12 cellular contexts compared by ENCODE assay signal in the genomic region with DNA sequence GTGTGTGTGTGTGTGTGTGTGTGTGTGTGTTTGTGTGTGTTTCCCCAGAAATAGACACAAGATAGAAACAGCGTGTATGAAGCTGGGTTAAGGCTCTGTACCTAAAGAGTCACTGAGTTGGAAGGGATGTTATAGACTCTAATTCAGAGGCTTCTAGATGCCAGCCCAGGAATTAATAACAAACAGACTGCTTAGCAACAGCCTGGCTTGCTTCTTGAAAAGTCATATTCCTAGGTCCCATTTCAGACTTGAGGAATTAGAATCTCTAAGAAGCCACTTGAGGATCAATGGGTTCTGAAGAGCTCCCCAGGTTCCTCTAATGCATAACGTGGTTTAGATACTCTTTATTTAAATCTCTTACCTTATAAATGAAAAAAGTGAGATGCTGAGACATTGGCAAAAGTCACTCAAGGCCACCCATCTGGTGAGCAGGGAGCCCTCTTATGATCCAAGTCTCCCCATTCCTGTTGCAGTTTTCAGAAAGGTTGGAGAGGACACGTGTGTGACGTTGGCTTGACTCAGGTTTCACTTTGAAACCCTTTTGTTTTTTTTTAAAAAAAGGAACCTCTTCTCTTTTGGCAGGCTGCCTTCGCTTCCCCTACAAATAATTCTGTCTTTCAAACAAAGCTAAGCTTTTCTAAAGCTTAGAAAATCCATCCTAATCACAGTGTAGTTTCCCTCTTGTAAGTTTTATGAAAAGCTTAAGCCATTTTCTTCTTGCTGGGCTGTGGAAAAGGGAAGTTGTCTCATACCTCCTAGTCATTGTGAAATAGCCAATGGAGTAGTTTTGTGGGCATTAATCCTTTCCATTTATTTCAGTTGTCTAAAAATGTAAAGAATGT.
DNase-seq lines count a peak whose midpoint lies in the region; ATAC-seq and TF ChIP-seq lines count a peak whose summit lies in the region.
"Had no signal": no experiment of that assay in that cellular context is flagged by ENCODE, and none has a peak within 500 bp of the region (broad histone marks: within the 10 kb centered on the region; RNA-seq: fewer than 3 reads in every experiment).

No MANE protein-coding gene starts in this region.

- no peaks in the 10 kb centered on the region for H3K36me3 ChIP-seq in smooth muscle cell (ENCODE audit: low read depth)

- H3K27ac ChIP-seq in smooth muscle cell (ENCODE audit: low read depth): peak overlapping the region; percentile 84
- H3K27ac ChIP-seq in caudate nucleus (ENCODE audit: low read depth, low read length): no peak overlapping the region
- H3K27ac ChIP-seq in CD4-positive, alpha-beta T cell (ENCODE audit: low read depth, low read length): no peak overlapping the region
- H3K27ac ChIP-seq: C4-2B had no signal

- peak overlapping the region; percentile 48 to 49 for H3K4me3 Mint-ChIP-seq in activated T-cell treated with anti-CD3 and anti-CD28 coated beads, Interleukin-2, amount 50 U/mL, for 72 hours
- no peak overlapping the region for H3K4me3 Mint-ChIP-seq in CD4-positive, alpha-beta T cell
- H3K4me3 Mint-ChIP-seq: activated naive CD4-positive, alpha-beta T cell treated with anti-CD3 and anti-CD28 coated beads, Interleukin-2, amount 50 U/mL, for 24 hours had no signal

- H3K27ac Mint-ChIP-seq in activated T-cell treated with anti-CD3 and anti-CD28 coated beads, Interleukin-2, amount 50 U/mL, for 72 hours: peak overlapping the region; percentile 70
- no peak overlapping the region for H3K27ac Mint-ChIP-seq in CD4-positive, alpha-beta T cell
- H3K27ac Mint-ChIP-seq: activated naive CD4-positive, alpha-beta T cell treated with anti-CD3 and anti-CD28 coated beads, Interleukin-2, amount 50 U/mL, for 24 hours; IgD-negative memory B cell had no signal

- CTCF ChIA-PET in CD4-positive, alpha-beta T cell (lab: Charles Lee): no interaction called here

- peaks cover 18% of the 10 kb centered on the region for H3K4me1 Mint-ChIP-seq in activated T-cell treated with anti-CD3 and anti-CD28 coated beads, Interleukin-2, amount 50 U/mL, for 72 hours (ENCODE audit: low read depth)
- no peaks in the 10 kb centered on the region for H3K4me1 Mint-ChIP-seq in CD4-positive, alpha-beta T cell (ENCODE audit: low read depth)

- H4K20me1 ChIP-seq in smooth muscle cell (ENCODE audit: low read depth): no peaks in the 10 kb centered on the region

- POLR2A ChIA-PET in CD4-positive, alpha-beta T cell (lab: Charles Lee): no interaction called here

- H3K9me3 Mint-ChIP-seq in activated T-cell treated with anti-CD3 and anti-CD28 coated beads, Interleukin-2, amount 50 U/mL, for 72 hours: peaks cover 6% of the 10 kb centered on the region in 2 donors
- no peaks in the 10 kb centered on the region for H3K9me3 Mint-ChIP-seq in CD4-positive, alpha-beta T cell
- H3K9me3 Mint-ChIP-seq: activated naive CD4-positive, alpha-beta T cell treated with anti-CD3 and anti-CD28 coated beads, Interleukin-2, amount 50 U/mL, for 24 hours had no signal

- no peak for TF ChIP-seq CTCF in choroid plexus epithelial cell (conservative IDR thresholded peaks at IDR 0.05; ENCODE audit: low read depth, low read length)
- TF ChIP-seq CTCF in smooth muscle cell (IDR thresholded peaks at IDR 0.05; ENCODE audit: borderline replicate concordance, insufficient read depth, poor library complexity, severe bottlenecking): no peak
- TF ChIP-seq CTCF in CD4-positive, alpha-beta T cell (IDR thresholded peaks at IDR 0.05): no peak

- no peaks in the 10 kb centered on the region for H3K9me3 ChIP-seq in smooth muscle cell (replicated peaks; ENCODE audit: low read depth)
- H3K9me3 ChIP-seq in CD4-positive, alpha-beta T cell (ENCODE audit: control insufficient read depth, low read length): peaks cover 5% of the 10 kb centered on the region

- H3K4me3 ChIP-seq in choroid plexus epithelial cell (ENCODE audit: low read depth, low read length) (no peak overlapping the region), smooth muscle cell (no peak overlapping the region)

- H3K36me3 Mint-ChIP-seq in activated T-cell treated with anti-CD3 and anti-CD28 coated beads, Interleukin-2, amount 50 U/mL, for 72 hours (ENCODE audit: insufficient read depth in 2 of 2): peaks cover 9 to 17% of the 10 kb centered on the region in 2 donors
- H3K36me3 Mint-ChIP-seq in CD4-positive, alpha-beta T cell (ENCODE audit: low read depth): no peaks in the 10 kb centered on the region
- H3K36me3 Mint-ChIP-seq: activated naive CD4-positive, alpha-beta T cell treated with anti-CD3 and anti-CD28 coated beads, Interleukin-2, amount 50 U/mL, for 24 hours; IgD-negative memory B cell had no signal

- no peak for DNase-seq in activated T-cell treated with anti-CD3 and anti-CD28 coated beads, Interleukin-2, amount 50 U/mL, for 72 hours
- DNase-seq in activated T-cell treated with anti-CD3 and anti-CD28 coated beads, Interleukin-2, amount 50 U/mL, for 1 hour: no peak
- peak; percentile 62 for DNase-seq in NCI-H774 (lab: John Stamatoyannopoulos, UW)
- peak; percentile 27 for DNase-seq in choroid plexus epithelial cell (ENCODE audit: low read depth)
- no peak for DNase-seq in smooth muscle cell (lab: John Stamatoyannopoulos, UW; ENCODE audit: unreplicated experiment)
- DNase-seq in caudate nucleus (lab: John Stamatoyannopoulos, UW): no peak
- no peak for DNase-seq in CD4-positive, alpha-beta T cell
- DNase-seq: foreskin melanocyte had no signal

- intact Hi-C loops in CD4-positive, alpha-beta T cell (cut with DNase I, micrococcal nuclease): no loop called here

- no peaks in the 10 kb centered on the region for H3F3A ChIP-seq in smooth muscle cell (ENCODE audit: low read depth)

- H3K27me3 Mint-ChIP-seq in activated T-cell treated with anti-CD3 and anti-CD28 coated beads, Interleukin-2, amount 50 U/mL, for 72 hours (ENCODE audit: low read depth): no peaks in the 10 kb centered on the region
- H3K27me3 Mint-ChIP-seq in CD4-positive, alpha-beta T cell: no peaks in the 10 kb centered on the region
- H3K27me3 Mint-ChIP-seq: activated naive CD4-positive, alpha-beta T cell treated with anti-CD3 and anti-CD28 coated beads, Interleukin-2, amount 50 U/mL, for 24 hours; IgD-negative memory B cell had no signal

- peak overlapping the region; percentile 54 for H3K9ac ChIP-seq in smooth muscle cell (ENCODE audit: low read depth)

- H3K79me2 ChIP-seq in smooth muscle cell (ENCODE audit: low read depth): no peaks in the 10 kb centered on the region

- H2AFZ ChIP-seq in smooth muscle cell (ENCODE audit: low read depth): peak overlapping the region; percentile 15

- H3K4me2 ChIP-seq in smooth muscle cell: peak overlapping the region; percentile 60

- H3K4me1 ChIP-seq in smooth muscle cell (ENCODE audit: low read depth): peaks cover 6% of the 10 kb centered on the region

- WGBS in smooth muscle cell (ENCODE audit: low lambda C conversion rate): 47% methylated on average over 5 of the region's 5 CpGs

- no peaks in the 10 kb centered on the region for H3K27me3 ChIP-seq in smooth muscle cell (ENCODE audit: low read depth)
- no peaks in the 10 kb centered on the region for H3K27me3 ChIP-seq in CD4-positive, alpha-beta T cell (ENCODE audit: control insufficient read depth, insufficient read depth, low read length)

- ATAC-seq in activated T-cell treated with anti-CD3 and anti-CD28 coated beads, Interleukin-2, amount 50 U/mL, for 72 hours (replicated peaks in 1 of 2): peak; percentile 32 to 38
- no peak for ATAC-seq in HG03469 (IDR thresholded peaks at IDR 0.05; ENCODE audit: unreplicated experiment)
- ATAC-seq in CD4-positive, alpha-beta T cell (ENCODE audit: poor library complexity): no peak

Comparison
In these comparisons a context has a peak if more than half of its experiments do, and no peak if none do; other contexts are left out.
1. ATAC-seq: peak in activated T-cell treated with anti-CD3 and anti-CD28 coated beads, Interleukin-2, amount 50 U/mL, for 72 hours (2 of 2); none in HG03469 (single experiment) and CD4-positive, alpha-beta T cell (single experiment).
2. DNase-seq: peak in NCI-H774 (single experiment) and choroid plexus epithelial cell (single experiment); none in activated T-cell treated with anti-CD3 and anti-CD28 coated beads, Interleukin-2, amount 50 U/mL, for 72 hours (0 of 2), activated T-cell treated with anti-CD3 and anti-CD28 coated beads, Interleukin-2, amount 50 U/mL, for 1 hour (single experiment), smooth muscle cell (single experiment), caudate nucleus (0 of 61) and CD4-positive, alpha-beta T cell (0 of 10).